Comparison of ENCODE assay signal across 8 cellular contexts in genomic region chr13:42272776-42273175, GRCh38. TPM values are rescaled to one million over a fixed set of nuclear protein-coding genes. Genes with fewer than 3 reads are reported as not detected.
DNase-seq lines count a peak whose midpoint lies in the region; ATAC-seq and TF ChIP-seq lines count a peak whose summit lies in the region.

No MANE protein-coding gene starts in this region.

- DNase-seq in activated CD4-positive, alpha-beta T cell treated with anti-CD3 and anti-CD28 coated beads for 36 hours, result no peak
- no peak for DNase-seq in activated CD4-positive, alpha-beta T cell treated with anti-CD3 and anti-CD28 coated beads for 4 hours
- no peak for DNase-seq in activated naive CD4-positive, alpha-beta T cell treated with anti-CD3 and anti-CD28 coated beads, Interleukin-2, amount 50 U/mL, for 72 hours (ENCODE audit: low spot score in 2 of 2)
- DNase-seq in kidney epithelial cell (ENCODE audit: low read depth) (no peak), thoracic aorta (ENCODE audit: low spot score) (no peak), NCI-H524 treated with DMSO at 0.1 percent for 48 hours (lab: John Stamatoyannopoulos, UW) (no peak), NCI-H2171 treated with DMSO at 0.1 percent for 48 hours (lab: John Stamatoyannopoulos, UW) (no peak)

- peak overlapping the region; percentile 63 for H3K4me3 ChIP-seq in kidney epithelial cell (ENCODE audit: low read depth, low read length)
- peak overlapping the region; percentile 94 for H3K4me3 ChIP-seq in thoracic aorta

- H3K36me3 ChIP-seq in kidney epithelial cell (ENCODE audit: control insufficient read depth, insufficient read depth, low read length) (no peaks in the 10 kb centered on the region), thoracic aorta (no peaks in the 10 kb centered on the region)

- H3K27me3 ChIP-seq in kidney epithelial cell (ENCODE audit: control insufficient read depth, insufficient read depth, low read length), result no peaks in the 10 kb centered on the region
- H3K27me3 ChIP-seq in thoracic aorta (replicated peaks; ENCODE audit: insufficient read depth), result no peaks in the 10 kb centered on the region

- H3K9me3 ChIP-seq in thoracic aorta, result no peaks in the 10 kb centered on the region

- CTCF ChIA-PET in activated CD4-positive, alpha-beta T cell treated with anti-CD3 and anti-CD28 coated beads for 36 hours (lab: Charles Lee), result interaction anchor here (1.0 to 1.6 kb wide), 3 partner anchors 105 to 221 kb away, joined by 3 to 7 read pairs (median 5); no protein-coding TSS in a partner anchor

- POLR2A ChIA-PET in activated CD4-positive, alpha-beta T cell treated with anti-CD3 and anti-CD28 coated beads for 36 hours (lab: Charles Lee), result interaction anchor here (0.6 to 2.1 kb wide), 5 partner anchors 82 to 221 kb away, joined by 5 to 7 read pairs (median 5); no protein-coding TSS in a partner anchor

- peak overlapping the region; percentile 99 for H3K4me3 Mint-ChIP-seq in activated CD4-positive, alpha-beta T cell treated with anti-CD3 and anti-CD28 coated beads for 36 hours

- H3K4me1 ChIP-seq in thoracic aorta (ENCODE audit: control insufficient read depth in 1 of 2, low read depth in 2 of 2), result peaks cover 19% of the 10 kb centered on the region in 2 donors

- H3K27me3 Mint-ChIP-seq in activated CD4-positive, alpha-beta T cell treated with anti-CD3 and anti-CD28 coated beads for 36 hours, result no peaks in the 10 kb centered on the region

- peak overlapping the region; percentile 80 to 86 for H3K27ac ChIP-seq in thoracic aorta

- peaks cover 35% of the 10 kb centered on the region for H3K36me3 Mint-ChIP-seq in activated CD4-positive, alpha-beta T cell treated with anti-CD3 and anti-CD28 coated beads for 36 hours (ENCODE audit: low read depth)
- peaks cover 34 to 36% of the 10 kb centered on the region in 2 donors for H3K36me3 Mint-ChIP-seq in activated naive CD4-positive, alpha-beta T cell treated with anti-CD3 and anti-CD28 coated beads, Interleukin-2, amount 50 U/mL, for 72 hours

- peaks cover 51% of the 10 kb centered on the region for H3K4me1 Mint-ChIP-seq in activated CD4-positive, alpha-beta T cell treated with anti-CD3 and anti-CD28 coated beads for 36 hours

- no peak for ATAC-seq in activated CD4-positive, alpha-beta T cell treated with anti-CD3 and anti-CD28 coated beads for 36 hours
- ATAC-seq in activated naive CD4-positive, alpha-beta T cell treated with anti-CD3 and anti-CD28 coated beads, Interleukin-2, amount 50 U/mL, for 72 hours, result no peak
- ATAC-seq in thoracic aorta (ENCODE audit: insufficient number of reproducible peaks, low FRiP score, low read depth) (no peak), GM21825 (IDR thresholded peaks at IDR 0.05; ENCODE audit: unreplicated experiment) (no peak)

- no peak for TF ChIP-seq CTCF in kidney epithelial cell (IDR thresholded peaks at IDR 0.05; ENCODE audit: insufficient read depth, low read length, poor library complexity, severe bottlenecking)
- TF ChIP-seq CTCF in thoracic aorta (IDR thresholded peaks at IDR 0.05), result no peak

- peaks cover 3% of the 10 kb centered on the region for H3K9me3 Mint-ChIP-seq in activated CD4-positive, alpha-beta T cell treated with anti-CD3 and anti-CD28 coated beads for 36 hours (ENCODE audit: low read depth)
- H3K9me3 Mint-ChIP-seq in activated naive CD4-positive, alpha-beta T cell treated with anti-CD3 and anti-CD28 coated beads, Interleukin-2, amount 50 U/mL, for 72 hours, result peaks cover 9 to 15% of the 10 kb centered on the region in 2 donors

- H3K27ac Mint-ChIP-seq in activated CD4-positive, alpha-beta T cell treated with anti-CD3 and anti-CD28 coated beads for 36 hours, result peak overlapping the region; percentile 97
- H3K27ac Mint-ChIP-seq in activated naive CD4-positive, alpha-beta T cell treated with anti-CD3 and anti-CD28 coated beads, Interleukin-2, amount 50 U/mL, for 72 hours, result peak overlapping the region; percentile 94 to 98

- intact Hi-C loops in activated CD4-positive, alpha-beta T cell treated with anti-CD3 and anti-CD28 coated beads for 36 hours (cut with DNase I, micrococcal nuclease), result loop anchor here (1.0 to 10.0 kb wide), 15 partner anchors 82 to 1982 kb away; partner anchors contain the start of genes DGKH (in 2 of the 2), MTRF1 (in 1 of the 2), TNFSF11 (in 1 of the 2) and WBP4 (in 1 of the 2)

RNA-seq across cellular contexts. Expression of gene AKAP11, which starts 0.8 kb away (rescaled TPM):
- 10 to 100 TPM; 38.9 to 39.4 TPM for total RNA-seq in activated CD4-positive, alpha-beta T cell treated with anti-CD3 and anti-CD28 coated beads for 36 hours
- total RNA-seq in activated naive CD4-positive, alpha-beta T cell treated with anti-CD3 and anti-CD28 coated beads, Interleukin-2, amount 50 U/mL, for 72 hours, result 10 to 100 TPM; 34.3 to 42.3 TPM
- total RNA-seq in kidney epithelial cell (19.8 and 20.9 TPM in 2 replicates), thoracic aorta (10 to 100 TPM; 28.7 to 37.1 TPM)
